Comparison of ENCODE assay signal across 20 cellular contexts in the genomic region with DNA sequence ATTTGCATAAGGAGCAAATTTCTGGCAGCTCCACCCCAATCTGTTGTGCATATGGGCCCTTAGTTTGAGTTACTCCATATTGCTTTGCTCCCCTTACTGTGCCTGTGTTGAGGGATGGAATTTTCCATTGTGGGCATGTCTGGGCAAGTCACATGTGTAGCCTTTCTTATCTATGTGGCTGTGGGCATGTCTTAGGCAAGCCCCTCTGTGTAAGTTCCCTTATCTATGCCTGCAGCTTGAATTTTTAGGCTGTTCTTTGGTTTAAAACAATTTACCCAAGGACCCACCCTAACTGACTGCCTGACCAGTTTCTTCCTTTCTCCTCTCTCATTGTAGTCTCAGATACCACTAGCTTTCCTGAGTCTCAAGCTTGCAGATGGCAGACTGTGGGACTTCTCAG.
A peak's percentile ranks its signal among the peaks of the same experiment; 100 is the strongest.
DNase-seq lines count a peak whose midpoint lies in the region; TF ChIP-seq lines count a peak whose summit lies in the region.
"Had no signal": no experiment of that assay in that cellular context is flagged by ENCODE, and none has a peak within 500 bp of the region (broad histone marks: within the 10 kb centered on the region; RNA-seq: fewer than 3 reads in every experiment).

No MANE protein-coding gene starts in this region.

- no peak overlapping the region for H3K4me2 ChIP-seq in mammary epithelial cell (ENCODE audit: insufficient read depth, low read depth, low read length)

- H3K4me3 ChIP-seq in HEK293 (ENCODE audit: low read depth, low read length) (no peak overlapping the region), mammary epithelial cell (replicated peaks in 1 of 3; ENCODE audit: insufficient read depth in 1 of 3, low read depth in 2 of 3, low read length in 3 of 3) (no peak overlapping the region), neuron (ENCODE audit: low read length) (no peak overlapping the region)
- H3K4me3 ChIP-seq: adrenal gland, dorsolateral prefrontal cortex, sigmoid colon, thoracic aorta had no signal

- dilution Hi-C loops in mammary epithelial cell (cut with HindIII; ENCODE audit: low sequenced_read_pairs): no loop called here

- H4K20me1 ChIP-seq in mammary epithelial cell (ENCODE audit: insufficient read depth, low read length): no peaks in the 10 kb centered on the region

- no TSS peak for BruUV-seq in mammary epithelial cell (replicated peaks; lab: Mats Ljungman, UMichigan)

- in situ Hi-C loops in mammary epithelial cell (cut with MboI; ENCODE audit: low sequenced_read_pairs in 2 of 2): no loop called here

- POLR2A ChIA-PET in HEK293 (lab: Yijun Ruan, JAX): no interaction called here

- DNase-seq in NCI-H226 (peak; percentile 5), mammary epithelial cell (no peak), DMS53 (lab: John Stamatoyannopoulos, UW) (no peak), SK-N-DZ (ENCODE audit: low spot score) (no peak)
- no peak for DNase-seq in stimulated activated CD4-positive, alpha-beta T cell treated with anti-CD3 and anti-CD28 coated beads, Interleukin-1b, Interleukin-23, amount 100 ng/mL, for 48 hours
- DNase-seq: activated CD4-positive, alpha-beta T cell treated with anti-CD3 and anti-CD28 coated beads, Interleukin-2, amount 50 U/mL, for 4 hours; activated gamma-delta T cell treated with Interleukin-2 at 50 U/mL for 16 hours; adrenal gland; CD8-positive, alpha-beta T cell; central memory CD4-positive, alpha-beta T cell; dorsolateral prefrontal cortex; kidney glomerular epithelial cell; naive thymus-derived CD8-positive, alpha-beta T cell; NCI-H1436; NCI-H524; sigmoid colon had no signal

- H3K9me3 ChIP-seq in HEK293 (ENCODE audit: control insufficient read depth, insufficient read depth, low read depth, low read length) (no peaks in the 10 kb centered on the region), mammary epithelial cell (replicated peaks; ENCODE audit: insufficient read depth, low read length) (peaks cover 4% of the 10 kb centered on the region), neuron (ENCODE audit: low read length) (no peaks in the 10 kb centered on the region)
- H3K9me3 ChIP-seq: adrenal gland, sigmoid colon, thoracic aorta had no signal

- H3K36me3 ChIP-seq in HEK293 (ENCODE audit: control insufficient read depth in 2 of 2, insufficient read depth in 1 of 2, low read length in 2 of 2) (no peaks in the 10 kb centered on the region), mammary epithelial cell (ENCODE audit: insufficient read depth, low read length) (no peaks in the 10 kb centered on the region), neuron (ENCODE audit: insufficient read depth, low read length) (no peaks in the 10 kb centered on the region)
- H3K36me3 ChIP-seq: adrenal gland, sigmoid colon, thoracic aorta had no signal

- TF ChIP-seq CTCF in HEK293 (tag by site-specific recombination; IDR thresholded peaks at IDR 0.05): no peak
- TF ChIP-seq CTCF in mammary epithelial cell (conservative IDR thresholded peaks at IDR 0.05 in 1 of 2, IDR thresholded peaks at IDR 0.05 in 1 of 2; ENCODE audit: extremely low read depth in 1 of 2, insufficient read depth in 1 of 2, low read depth in 1 of 2, low read length in 2 of 2): no peak

- peak overlapping the region; percentile 53 for H2AFZ ChIP-seq in mammary epithelial cell (ENCODE audit: low read depth, low read length)
- peak overlapping the region; percentile 48 for H2AFZ ChIP-seq in neuron (ENCODE audit: low read depth, low read length)

- CTCF ChIA-PET in HEK293 (lab: Yijun Ruan, JAX) (no interaction called here), mammary epithelial cell (lab: Charles Lee; ENCODE audit: low non-redundant PET) (no interaction called here)

- intact Hi-C loops in mammary epithelial cell (cut with micrococcal nuclease): no loop called here

- H3K4me1 ChIP-seq in HEK293 (ENCODE audit: control insufficient read depth, insufficient read depth, low read length) (no peaks in the 10 kb centered on the region), mammary epithelial cell (ENCODE audit: insufficient read depth, low read length) (no peaks in the 10 kb centered on the region), neuron (ENCODE audit: insufficient read depth, low read length) (no peaks in the 10 kb centered on the region)
- H3K4me1 ChIP-seq: adrenal gland, sigmoid colon had no signal

- H3K27ac ChIP-seq in HEK293 (ENCODE audit: extremely low read depth, low read depth, low read length) (no peak overlapping the region), mammary epithelial cell (ENCODE audit: insufficient read depth, low read depth, low read length) (peak overlapping the region; percentile 1)
- H3K27ac ChIP-seq: adrenal gland, dorsolateral prefrontal cortex, epithelial cell of prostate, sigmoid colon, thoracic aorta had no signal

- H3K27me3 ChIP-seq in mammary epithelial cell (ENCODE audit: insufficient read depth, low read length) (no peaks in the 10 kb centered on the region), neuron (ENCODE audit: insufficient read depth, low read length) (no peaks in the 10 kb centered on the region)
- H3K27me3 ChIP-seq: adrenal gland, dorsolateral prefrontal cortex, sigmoid colon had no signal

- no peaks in the 10 kb centered on the region for H3K79me2 ChIP-seq in mammary epithelial cell (ENCODE audit: insufficient read depth, low read length)

- H3K9ac ChIP-seq in mammary epithelial cell (ENCODE audit: insufficient read depth, low read length): no peak overlapping the region

TF ChIP-seq in HEK293, 187 proteins besides CTCF, POLR2A, EP300 and RAD21:
- no peak for TF ChIP-seq FEZF1 (tag by site-specific recombination; IDR thresholded peaks at IDR 0.05)
- no peak for TF ChIP-seq ZNF837 (tag by site-specific recombination; IDR thresholded peaks at IDR 0.05)
- peak; percentile 59 for TF ChIP-seq SETDB1 (IDR thresholded peaks at IDR 0.05; ENCODE audit: insufficient read length, low read length)
